ENCODE assay signal across 8 cellular contexts in genomic region chr19:55216461-55217198, GRCh38. TPM values are rescaled to one million over a fixed set of nuclear protein-coding genes. Genes with fewer than 3 reads are reported as not detected.
DNase-seq lines count a peak whose midpoint lies in the region; ATAC-seq and TF ChIP-seq lines count a peak whose summit lies in the region.

No MANE protein-coding gene starts in this region.

- intact Hi-C loops in gastrocnemius medialis (cut with DNase I; ENCODE audit: low total_unique reads): no loop called here

- H3K27me3 ChIP-seq in GM06990 (replicated peaks; ENCODE audit: control insufficient read depth, insufficient read depth, low read length) (no peaks in the 10 kb centered on the region), iPS-20b (ENCODE audit: insufficient read depth, low read length) (no peaks in the 10 kb centered on the region), gastrocnemius medialis (peaks cover 0 to 12% (median 10%) of the 10 kb centered on the region in 3 donors)

- no peaks in the 10 kb centered on the region for H3K4me1 ChIP-seq in iPS-20b (ENCODE audit: insufficient read depth, low read length)
- H3K4me1 ChIP-seq in gastrocnemius medialis: no peaks in the 10 kb centered on the region

- DNase-seq in GM06990 (ENCODE audit: extremely low read depth, insufficient read length) (peak; percentile 43), NCI-H187 treated with DMSO at 0.1 percent for 48 hours (lab: John Stamatoyannopoulos, UW) (peak; percentile 83), T-helper 9 cell (peak; percentile 45), caudate nucleus (lab: John Stamatoyannopoulos, UW) (peak in 56 of 61 donors; percentile 21 to 95 (median 70)), gastrocnemius medialis (peak; percentile 25 to 41), cortex of kidney (lab: John Stamatoyannopoulos, UW) (no peak)

- H3K9me3 ChIP-seq in iPS-20b (ENCODE audit: insufficient read depth, low read depth, low read length) (no peaks in the 10 kb centered on the region), gastrocnemius medialis (no peaks in the 10 kb centered on the region)

- ATAC-seq in gastrocnemius medialis: peak; percentile 42 to 75
- ATAC-seq in GM21619 (IDR thresholded peaks at IDR 0.05; ENCODE audit: unreplicated experiment): no peak

- H3K4me3 ChIP-seq in GM06990 (replicated peaks; ENCODE audit: low read depth, low read length) (no peak overlapping the region), iPS-20b (ENCODE audit: low read length) (peak overlapping the region; percentile 76), gastrocnemius medialis (peak overlapping the region in 3 of 4 donors; percentile 6 to 49 (median 38))

- no peaks in the 10 kb centered on the region for H3K36me3 ChIP-seq in GM06990 (ENCODE audit: control insufficient read depth, insufficient read depth, low read length)
- no peaks in the 10 kb centered on the region for H3K36me3 ChIP-seq in iPS-20b (ENCODE audit: insufficient read depth, low read depth, low read length)
- H3K36me3 ChIP-seq in gastrocnemius medialis: no peaks in the 10 kb centered on the region

- peak overlapping the region; percentile 52 for H3K27ac ChIP-seq in caudate nucleus (ENCODE audit: low read depth, low read length)
- no peak overlapping the region for H3K27ac ChIP-seq in iPS-20b (ENCODE audit: low read length)
- peak overlapping the region in 1 of 4 donors; percentile 22 for H3K27ac ChIP-seq in gastrocnemius medialis

- TF ChIP-seq CTCF in GM06990 (IDR thresholded peaks at IDR 0.05; ENCODE audit: insufficient read depth, low read length, poor library complexity, severe bottlenecking) (no peak), gastrocnemius medialis (IDR thresholded peaks at IDR 0.05 in 4 of 5, conservative IDR thresholded peaks at IDR 0.05 in 1 of 5) (no peak)

- TF ChIP-seq POLR2A in gastrocnemius medialis (IDR thresholded peaks at IDR 0.05): no peak

- in situ Hi-C loops in gastrocnemius medialis (cut with MboI; ENCODE audit: low sequenced_read_pairs in 4 of 4): no loop called here

- peak overlapping the region; percentile 60; the same call in 1 of the 2 replicates for H3K9ac ChIP-seq in iPS-20b (ENCODE audit: low read depth, low read length)

RNA-seq across cellular contexts. Expression of gene PTPRH, which starts 7.3 kb away (rescaled TPM):
- under 1 TPM; 0.39 to 0.56 (median 0.48) TPM for total RNA-seq in gastrocnemius medialis

RNA-seq across cellular contexts. Expression of gene TMEM86B, which starts 11.9 kb away (rescaled TPM):
- total RNA-seq in gastrocnemius medialis: 1 to 10 TPM in 3 of 4 donors, under 1 TPM in 1; 0.87 to 5.0 (median 1.7) TPM

RNA-seq across cellular contexts. Expression of gene SYT5, which starts 36.5 kb away (rescaled TPM):
- total RNA-seq in gastrocnemius medialis: not detected

RNA-seq across cellular contexts. Expression of gene PPP6R1, which starts 42.2 kb away (rescaled TPM):
- total RNA-seq in gastrocnemius medialis: 10 to 100 TPM; 14.6 to 47.9 (median 39.6) TPM

RNA-seq across cellular contexts. Expression of gene DNAAF3, which starts 50.2 kb away (rescaled TPM):
- total RNA-seq in gastrocnemius medialis: under 1 TPM in 1 of 4 donors, not detected in 3; 0.39 TPM
